ENCODE assay signal across 8 cellular contexts in genomic region chrX:13087322-13088154, GRCh38. TPM values are rescaled to one million over a fixed set of nuclear protein-coding genes. Genes with fewer than 3 reads are reported as not detected.
DNase-seq lines count a peak whose midpoint lies in the region; ATAC-seq lines count a peak whose summit lies in the region.

No MANE protein-coding gene starts in this region.

- intact Hi-C loops in left cardiac atrium (cut with DNase I) (no loop called here), left ventricle myocardium superior (cut with micrococcal nuclease) (no loop called here)

- H3K4me3 Mint-ChIP-seq in central memory CD8-positive, alpha-beta T cell: peak overlapping the region; percentile 75

- no peaks in the 10 kb centered on the region for H3K27me3 Mint-ChIP-seq in central memory CD8-positive, alpha-beta T cell

- DNase-seq in left cardiac atrium (no peak), left ventricle myocardium superior (no peak), SW480 (ENCODE audit: low spot score) (peak; percentile 47), DMS79 (lab: John Stamatoyannopoulos, UW) (no peak), DMS 273 treated with DMSO at 0.1 percent for 48 hours (lab: John Stamatoyannopoulos, UW) (no peak)
- peak in 1 of 2 donors; percentile 61 for DNase-seq in central memory CD8-positive, alpha-beta T cell (ENCODE audit: low spot score in 2 of 2)
- peak; percentile 40 for DNase-seq in stimulated activated CD8-positive, alpha-beta memory T cell treated with anti-CD3 and anti-CD28 coated beads, Interleukin-12 subunit alpha, Interleukin-12 subunit beta, amount 100 ng/mL, for 4 hours (ENCODE audit: low read depth)

- no peaks in the 10 kb centered on the region for H3K9me3 Mint-ChIP-seq in central memory CD8-positive, alpha-beta T cell

- peak overlapping the region; percentile 99 for H3K27ac Mint-ChIP-seq in central memory CD8-positive, alpha-beta T cell (ENCODE audit: low read depth)

- peaks cover 22% of the 10 kb centered on the region for H3K36me3 Mint-ChIP-seq in central memory CD8-positive, alpha-beta T cell (ENCODE audit: insufficient read depth)

- peaks cover 56% of the 10 kb centered on the region for H3K4me1 Mint-ChIP-seq in central memory CD8-positive, alpha-beta T cell

- ATAC-seq in left cardiac atrium (peak; percentile 32 to 66), left ventricle myocardium superior (no peak), HG03280 (IDR thresholded peaks at IDR 0.05; ENCODE audit: unreplicated experiment) (peak; percentile 56)
- ATAC-seq in central memory CD8-positive, alpha-beta T cell (replicated peaks; ENCODE audit: extremely low read depth, poor library complexity, severe bottlenecking): peak; percentile 78

RNA-seq across cellular contexts. Expression of gene FAM9C, which starts 43.1 kb away (rescaled TPM):
- total RNA-seq in left cardiac atrium: not detected
- total RNA-seq in left ventricle myocardium superior: 1.2 TPM

Comparison
In these comparisons a context has a peak if more than half of its experiments do, and no peak if none do; other contexts are left out.
1. DNase-seq: peak in SW480 (single experiment) and stimulated activated CD8-positive, alpha-beta memory T cell treated with anti-CD3 and anti-CD28 coated beads, Interleukin-12 subunit alpha, Interleukin-12 subunit beta, amount 100 ng/mL, for 4 hours (single experiment); none in left cardiac atrium (single experiment), left ventricle myocardium superior (single experiment), DMS79 (single experiment) and DMS 273 treated with DMSO at 0.1 percent for 48 hours (single experiment).